In genomic region chr20:49459684-49460083, GRCh38 we compare ENCODE assay signal across 10 cellular contexts.
"Had no signal": no experiment of that assay in that cellular context is flagged by ENCODE, and none has a peak within 500 bp of the region (broad histone marks: within the 10 kb centered on the region; RNA-seq: fewer than 3 reads in every experiment).

No MANE protein-coding gene starts in this region.

- H3K4me3 Mint-ChIP-seq: GM23338, H9 had no signal

- H3K4me1 ChIP-seq: HAP-1 had no signal

- H3K4me3 ChIP-seq: GM23248, GM23338, HAP-1 had no signal

- H3K9me3 ChIP-seq: HAP-1 had no signal

- DNase-seq: GM23248, GOT3, H7, H9, HCEC 1CT had no signal

- FAIRE-seq: H1, H54 had no signal

- H3K4me1 Mint-ChIP-seq: GM23338, H9 had no signal

- H3K27ac Mint-ChIP-seq: GM23338, H9 had no signal

- ATAC-seq: GM23338, HCT116 had no signal

- H3K27ac ChIP-seq: GM23248 had no signal

- H3K9me3 Mint-ChIP-seq: GM23338, H9 had no signal

- H3K4me2 ChIP-seq: GM23338 had no signal

- H3K9ac ChIP-seq: GM23248 had no signal

- H3K36me3 ChIP-seq: HAP-1 had no signal

- H2AFZ ChIP-seq: GM23248, GM23338 had no signal
